ENCODE assay signal across 8 cellular contexts in the genomic region with DNA sequence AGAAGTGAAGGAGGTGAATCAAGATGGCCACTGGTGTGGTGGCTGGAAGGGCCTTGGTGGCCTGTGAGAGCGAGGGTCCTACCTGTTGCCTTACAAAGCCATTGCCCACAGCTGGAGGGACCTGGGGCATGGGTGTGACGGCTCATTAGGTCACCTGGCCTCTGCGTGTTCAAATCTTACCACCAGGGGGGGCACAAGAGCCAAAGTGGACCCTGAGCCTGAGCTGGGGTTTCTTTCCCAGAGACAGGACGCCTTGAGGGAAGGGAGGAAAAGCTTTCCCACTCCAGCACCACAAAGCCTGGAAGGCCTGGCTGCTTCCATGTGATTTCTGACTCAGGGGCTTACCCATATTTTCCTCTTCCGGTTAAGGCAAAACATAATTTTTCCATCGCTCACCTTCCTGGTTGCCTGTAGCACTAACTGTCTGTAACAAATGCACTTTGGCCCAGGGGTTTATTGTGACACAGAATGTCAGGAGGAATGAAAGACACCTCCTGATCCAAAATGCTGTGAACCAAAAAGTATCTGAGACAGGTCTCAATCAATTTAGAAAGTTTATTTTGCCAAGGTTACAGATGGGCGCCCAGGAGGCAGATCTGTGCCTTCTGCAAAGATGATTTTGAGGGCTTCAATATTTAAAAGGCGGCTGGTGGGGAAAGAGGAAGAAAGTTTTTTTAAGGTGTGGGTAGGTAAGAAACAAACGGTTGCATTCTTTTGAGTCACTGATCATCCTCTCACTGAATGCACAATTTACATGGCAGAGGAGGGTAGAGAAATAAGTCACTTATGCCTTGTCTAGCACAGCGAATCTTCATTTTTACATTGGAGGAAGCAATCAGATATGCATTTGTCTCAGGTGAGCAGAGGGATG. TPM values are rescaled to one million over a fixed set of nuclear protein-coding genes. Genes with fewer than 3 reads are reported as not detected.
DNase-seq lines count a peak whose midpoint lies in the region; ATAC-seq and TF ChIP-seq lines count a peak whose summit lies in the region.

No MANE protein-coding gene starts in this region.

- no peak overlapping the region for H3K9ac ChIP-seq in IMR-90 (ENCODE audit: low read depth, low read length)

- H3K4me2 ChIP-seq in IMR-90 (ENCODE audit: low read depth, low read length): no peak overlapping the region

- H3K27me3 ChIP-seq in IMR-90 (ENCODE audit: control insufficient read depth, insufficient read depth, low read length): no peaks in the 10 kb centered on the region; the same call in 1 of the 2 replicates
- H3K27me3 ChIP-seq in ovary: no peaks in the 10 kb centered on the region

- dilution Hi-C loops in IMR-90 (cut with HindIII; ENCODE audit: low sequenced_read_pairs, unreplicated experiment): no loop called here

- TF ChIP-seq CTCF in IMR-90 (conservative IDR thresholded peaks at IDR 0.05; ENCODE audit: low read depth, low read length): peak; percentile 87
- peak; percentile 83 to 96 (median 95) for TF ChIP-seq CTCF in ovary (IDR thresholded peaks at IDR 0.05)

- ATAC-seq in IMR-90 (ENCODE audit: low read depth): peak; percentile 77
- no peak for ATAC-seq in HG03342 (IDR thresholded peaks at IDR 0.05; ENCODE audit: unreplicated experiment)

- POLR2A ChIA-PET in IMR-90 (lab: Charles Lee; ENCODE audit: unreplicated experiment): interaction anchor here (0.6 to 1.0 kb wide), 2 partner anchors 126 to 362 kb away, joined by 3 to 4 read pairs; no protein-coding TSS in a partner anchor

- no peak for TF ChIP-seq EP300 in ovary (IDR thresholded peaks at IDR 0.05)

- peak overlapping the region in 1 of 2 experiments; percentile 74; a peak in 1 of 4 replicates for H4K8ac ChIP-seq in IMR-90 (ENCODE audit: low read depth in 2 of 2, low read length in 2 of 2)

- BruUV-seq in IMR-90 (replicated peaks; lab: Mats Ljungman, UMichigan): no TSS peak

- TF ChIP-seq RAD21 in IMR-90 (IDR thresholded peaks at IDR 0.05; ENCODE audit: low read length): peak; percentile 89

- no peaks in the 10 kb centered on the region for H3K36me3 ChIP-seq in IMR-90 (ENCODE audit: control insufficient read depth, insufficient read depth, low read length)
- no peaks in the 10 kb centered on the region for H3K36me3 ChIP-seq in ovary

- peak overlapping the region; percentile 53 for H3K14ac ChIP-seq in IMR-90 (replicated peaks; ENCODE audit: low read depth, low read length)

- H2AFZ ChIP-seq in IMR-90 (replicated peaks; ENCODE audit: low read length, poor library complexity): peak overlapping the region; percentile 59

- no peak overlapping the region; the same call in 1 of the 2 replicates for H3K18ac ChIP-seq in IMR-90 (ENCODE audit: low read depth, low read length)

- H4K5ac ChIP-seq in IMR-90 (ENCODE audit: low read depth, low read length): no peak overlapping the region; the same call in 1 of the 2 replicates

- peak; percentile 94 for DNase-seq in GM03348 (ENCODE audit: low spot score)
- DNase-seq in IMR-90: peak; percentile 91
- DNase-seq in RPMI8226: peak; percentile 82
- DNase-seq in activated naive CD4-positive, alpha-beta T cell (lab: John Stamatoyannopoulos, UW): peak; percentile 32 to 68 (median 58)
- DNase-seq in germinal center (ENCODE audit: low spot score): peak; percentile 90
- peak; percentile 82 to 92 (median 89) for DNase-seq in ovary

- intact Hi-C loops in IMR-90 (cut with micrococcal nuclease) (loop anchor here (1.0 to 5.0 kb wide), 5 partner anchors 82 to 271 kb away; no protein-coding TSS in a partner anchor), ovary (cut with DNase I) (loop anchor here in 3 of 4 donors (2.0 to 10.0 kb wide), 3 partner anchors 83 to 131 kb away; no protein-coding TSS in a partner anchor)

- peak overlapping the region; percentile 62 for H2BK120ac ChIP-seq in IMR-90 (ENCODE audit: low read depth, low read length)

- in situ Hi-C loops in IMR-90 (cut with MboI; ENCODE audit: low sequenced_read_pairs): loop anchor here (25.0 kb wide), 1 partner anchor 266 kb away; the partner anchor contains the start of genes TAPBPL and VAMP1

- H3K79me1 ChIP-seq in IMR-90 (ENCODE audit: low read depth in 1 of 2, low read length in 2 of 2): 0 out of 4 replicates have a peak, but pooled peaks cover 0 to under 1% of the 10 kb centered on the region in 2 experiments

- H3K9me3 ChIP-seq in IMR-90 (ENCODE audit: control insufficient read depth, insufficient read depth, low read length) (no peaks in the 10 kb centered on the region), ovary (no peaks in the 10 kb centered on the region)

- no peak overlapping the region for H2AK9ac ChIP-seq in IMR-90 (replicated peaks; ENCODE audit: low read depth, low read length, poor library complexity)

- WGBS in IMR-90 (ENCODE audit: extremely low coverage in 2 of 2, insufficient read length in 1 of 2), 2 experiments: 17% methylated on average over 1 of the region's 10 CpGs; no CpG with 5 or more reads in 1 of the 2 experiments
- 41 to 43% (median 41%) methylated on average over 10 of the region's 10 CpGs for WGBS in ovary, 3 donors

- H4K91ac ChIP-seq in IMR-90 (ENCODE audit: insufficient read depth, low read depth, low read length): peak overlapping the region; percentile 28; the same call in 1 of the 2 replicates

- peak overlapping the region; percentile 49 for H3K4ac ChIP-seq in IMR-90 (ENCODE audit: low read depth, low read length)

- peak overlapping the region; percentile 46; the same call in 1 of the 3 replicates for H2BK15ac ChIP-seq in IMR-90 (ENCODE audit: low read depth, low read length)

- H3K9me1 ChIP-seq in IMR-90 (ENCODE audit: insufficient read depth, low read length): 0 out of 2 replicates have a peak, but pooled peaks cover 3% of the 10 kb centered on the region

- no peak overlapping the region for H3K27ac ChIP-seq in IMR-90 (ENCODE audit: insufficient read depth, low read length)
- H3K27ac ChIP-seq in ovary: peak overlapping the region in 1 of 2 donors; percentile 22
- peak overlapping the region; percentile 41 for H3K27ac ChIP-seq in temporal lobe (ENCODE audit: low read depth, low read length)

- peaks cover 13% of the 10 kb centered on the region for H3K4me1 ChIP-seq in IMR-90 (ENCODE audit: control insufficient read depth, insufficient read depth, low read length)
- H3K4me1 ChIP-seq in ovary (ENCODE audit: insufficient read depth): peaks cover 6% of the 10 kb centered on the region

- H2BK20ac ChIP-seq in IMR-90 (ENCODE audit: low read depth, low read length): peak overlapping the region; percentile 87; the same call in 1 of the 2 replicates

- H3K23ac ChIP-seq in IMR-90 (ENCODE audit: low read depth, low read length): no peak overlapping the region

- CTCF ChIA-PET in IMR-90 (lab: Yijun Ruan, JAX): interaction anchor here (0.5 to 1.5 kb wide), 25 partner anchors 9 to 1768 kb away, joined by 3 to 29 read pairs (median 5); no protein-coding TSS in a partner anchor

- no peak overlapping the region for H2BK5ac ChIP-seq in IMR-90 (ENCODE audit: low read depth, low read length, poor library complexity, severe bottlenecking)

- no peak overlapping the region for H3K56ac ChIP-seq in IMR-90 (ENCODE audit: extremely low read depth, insufficient read depth, low read length)

- H4K20me1 ChIP-seq in IMR-90 (ENCODE audit: insufficient read depth, low read length): no peaks in the 10 kb centered on the region

- H2AK5ac ChIP-seq in IMR-90 (ENCODE audit: low read depth, low read length): peak overlapping the region; percentile 83

- no peak overlapping the region for H3K4me3 ChIP-seq in IMR-90 (ENCODE audit: insufficient read depth, low read depth, low read length)
- no peak overlapping the region for H3K4me3 ChIP-seq in ovary

- TF ChIP-seq POLR2A in IMR-90 (IDR thresholded peaks at IDR 0.05; ENCODE audit: low read depth, low read length) (no peak), ovary (IDR thresholded peaks at IDR 0.05) (no peak)

TF ChIP-seq in IMR-90, 13 proteins besides CTCF, POLR2A, EP300 and RAD21 (continues in another document):
- TF ChIP-seq SMC3 (IDR thresholded peaks at IDR 0.05; ENCODE audit: low read depth, low read length): peak; percentile 88
- TF ChIP-seq FOS (IDR thresholded peaks at IDR 0.05; ENCODE audit: low read depth, low read length): no peak
- no peak for TF ChIP-seq RFX5 (IDR thresholded peaks at IDR 0.05; ENCODE audit: low read depth, low read length)
- TF ChIP-seq MXI1 (IDR thresholded peaks at IDR 0.05; ENCODE audit: borderline replicate concordance, low read depth, low read length): 0 out of 2 replicates have a peak, but pooled peaks have one; percentile 44
- TF ChIP-seq MAFK (IDR thresholded peaks at IDR 0.05; ENCODE audit: low read depth, low read length): no peak
- TF ChIP-seq RCOR1 (IDR thresholded peaks at IDR 0.05; ENCODE audit: insufficient replicate concordance, low read length): no peak
- no peak for TF ChIP-seq BHLHE40 (IDR thresholded peaks at IDR 0.05; ENCODE audit: low read depth, low read length)
- TF ChIP-seq CEBPB (IDR thresholded peaks at IDR 0.05; ENCODE audit: low read depth, low read length): peak; percentile 27; the same call in 1 of the 2 replicates
- no peak for TF ChIP-seq NFE2L2 (IDR thresholded peaks at IDR 0.05; ENCODE audit: low read depth, low read length)
- TF ChIP-seq, protein P1, sequence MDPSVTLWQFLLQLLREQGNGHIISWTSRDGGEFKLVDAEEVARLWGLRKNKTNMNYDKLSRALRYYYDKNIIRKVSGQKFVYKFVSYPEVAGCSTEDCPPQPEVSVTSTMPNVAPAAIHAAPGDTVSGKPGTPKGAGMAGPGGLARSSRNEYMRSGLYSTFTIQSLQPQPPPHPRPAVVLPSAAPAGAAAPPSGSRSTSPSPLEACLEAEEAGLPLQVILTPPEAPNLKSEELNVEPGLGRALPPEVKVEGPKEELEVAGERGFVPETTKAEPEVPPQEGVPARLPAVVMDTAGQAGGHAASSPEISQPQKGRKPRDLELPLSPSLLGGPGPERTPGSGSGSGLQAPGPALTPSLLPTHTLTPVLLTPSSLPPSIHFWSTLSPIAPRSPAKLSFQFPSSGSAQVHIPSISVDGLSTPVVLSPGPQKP (IDR thresholded peaks at IDR 0.05; ENCODE audit: borderline replicate concordance, low read depth, low read length): no peak
- no peak for TF ChIP-seq MAZ (IDR thresholded peaks at IDR 0.05; ENCODE audit: borderline replicate concordance, low read depth, low read length)
- no peak for TF ChIP-seq CHD1 (IDR thresholded peaks at IDR 0.05; ENCODE audit: low read depth, low read length)

RNA-seq across cellular contexts. Expression of gene CD9, which starts 4.3 kb away (rescaled TPM):
- total RNA-seq in IMR-90 (2012; rRNA removed): 48.8 and 70.0 TPM in 2 replicates
- polyA plus RNA-seq in IMR-90 (2012; rRNA removed): 69.1 and 70.9 TPM in 2 replicates
- 50.1 and 55.3 TPM in 2 replicates for polyA plus RNA-seq in IMR-90 (2012; cell fraction: cytosol; rRNA removed)
- 19.2 and 35.5 TPM in 2 replicates for polyA plus RNA-seq in IMR-90 (2012; cell fraction: nucleus; rRNA removed; ENCODE audit: low replicate concordance)
- 100 to 1,000 TPM in 1 of 7 donors, 10 to 100 TPM in 6; 23.9 to 372 (median 49.2) TPM for total RNA-seq in ovary
- polyA plus RNA-seq in ovary: 100 to 1,000 TPM in 1 of 2 donors, 10 to 100 TPM in 1; 67.0 to 244 TPM
- 22.1 TPM for total RNA-seq in temporal lobe
